ENCODE assay signal across 8 cellular contexts in the genomic region with DNA sequence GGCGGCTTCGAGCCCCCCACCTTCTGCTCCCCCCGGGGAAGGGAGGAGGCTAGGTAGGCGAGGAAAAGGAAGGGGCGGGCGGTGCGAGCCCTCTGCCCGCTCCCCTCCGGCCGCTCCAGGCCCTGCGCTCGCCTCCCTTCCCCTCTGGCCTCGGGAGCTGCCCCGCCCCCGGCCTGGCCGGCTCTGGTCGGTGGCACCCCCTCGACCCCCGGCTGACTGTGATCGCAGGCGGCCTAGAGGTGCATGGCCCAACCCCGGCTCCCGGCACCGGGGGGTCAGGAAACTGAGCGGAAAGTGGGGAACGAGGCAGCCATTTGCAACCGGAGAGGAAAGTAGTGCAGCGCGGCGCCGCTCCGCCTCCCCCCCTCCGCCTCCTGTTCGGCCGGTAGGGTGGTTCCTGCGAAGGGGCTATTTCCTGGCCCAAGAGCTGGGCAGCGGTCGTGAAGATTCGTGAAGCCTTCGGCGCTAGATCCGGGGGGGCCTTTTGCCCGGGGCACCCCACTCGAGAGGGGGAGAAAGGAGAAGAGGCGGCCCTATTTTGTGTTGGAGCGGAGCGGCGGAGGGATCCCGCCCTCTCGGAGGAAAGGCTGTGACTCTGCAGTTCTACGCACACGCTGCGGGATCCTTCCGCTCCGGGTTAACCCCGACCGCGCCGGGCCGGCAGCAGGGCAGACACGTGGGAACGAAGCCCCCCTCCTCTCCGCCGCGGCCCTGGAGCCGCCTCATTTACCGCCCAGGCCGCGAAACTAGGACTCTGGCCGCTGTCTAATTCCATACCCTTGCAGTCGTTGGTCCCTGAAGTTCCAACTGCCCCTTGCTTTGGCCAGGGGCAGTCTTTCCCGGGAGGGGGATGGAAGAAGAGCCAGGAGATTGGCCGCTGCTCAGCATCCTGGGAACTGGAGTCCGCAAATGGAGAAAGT. TPM values are rescaled to one million over a fixed set of nuclear protein-coding genes. Genes with fewer than 3 reads are reported as not detected.
A peak's percentile ranks its signal among the peaks of the same experiment; 100 is the strongest.
DNase-seq lines count a peak whose midpoint lies in the region; ATAC-seq and TF ChIP-seq lines count a peak whose summit lies in the region.

A gene with protein sequence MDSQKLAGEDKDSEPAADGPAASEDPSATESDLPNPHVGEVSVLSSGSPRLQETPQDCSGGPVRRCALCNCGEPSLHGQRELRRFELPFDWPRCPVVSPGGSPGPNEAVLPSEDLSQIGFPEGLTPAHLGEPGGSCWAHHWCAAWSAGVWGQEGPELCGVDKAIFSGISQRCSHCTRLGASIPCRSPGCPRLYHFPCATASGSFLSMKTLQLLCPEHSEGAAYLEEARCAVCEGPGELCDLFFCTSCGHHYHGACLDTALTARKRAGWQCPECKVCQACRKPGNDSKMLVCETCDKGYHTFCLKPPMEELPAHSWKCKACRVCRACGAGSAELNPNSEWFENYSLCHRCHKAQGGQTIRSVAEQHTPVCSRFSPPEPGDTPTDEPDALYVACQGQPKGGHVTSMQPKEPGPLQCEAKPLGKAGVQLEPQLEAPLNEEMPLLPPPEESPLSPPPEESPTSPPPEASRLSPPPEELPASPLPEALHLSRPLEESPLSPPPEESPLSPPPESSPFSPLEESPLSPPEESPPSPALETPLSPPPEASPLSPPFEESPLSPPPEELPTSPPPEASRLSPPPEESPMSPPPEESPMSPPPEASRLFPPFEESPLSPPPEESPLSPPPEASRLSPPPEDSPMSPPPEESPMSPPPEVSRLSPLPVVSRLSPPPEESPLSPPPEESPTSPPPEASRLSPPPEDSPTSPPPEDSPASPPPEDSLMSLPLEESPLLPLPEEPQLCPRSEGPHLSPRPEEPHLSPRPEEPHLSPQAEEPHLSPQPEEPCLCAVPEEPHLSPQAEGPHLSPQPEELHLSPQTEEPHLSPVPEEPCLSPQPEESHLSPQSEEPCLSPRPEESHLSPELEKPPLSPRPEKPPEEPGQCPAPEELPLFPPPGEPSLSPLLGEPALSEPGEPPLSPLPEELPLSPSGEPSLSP (N-terminal part only) (minus strand): TSS at position 558 of the 920 bp plus-strand sequence. CDS start 5,470 bp downstream, outside the sequence.

- no peaks in the 10 kb centered on the region for H3K9me3 Mint-ChIP-seq in T-helper 2 cell treated with Interferon-gamma antibody and Interleukin-4, amounts not matched to agents 5 μg/mL and 100 μg/mL, for 36 hours

- no peaks in the 10 kb centered on the region for H3K36me3 ChIP-seq in ascending aorta
- no peaks in the 10 kb centered on the region for H3K36me3 ChIP-seq in rectal smooth muscle tissue (ENCODE audit: control insufficient read depth, insufficient read depth, low read length)
- H3K36me3 ChIP-seq in vagina: no peaks in the 10 kb centered on the region

- H3K4me1 ChIP-seq in ascending aorta (peaks cover 8 to 25% of the 10 kb centered on the region in 2 donors), rectal smooth muscle tissue (ENCODE audit: control insufficient read depth, insufficient read depth, low read length) (peaks cover 32% of the 10 kb centered on the region), vagina (peaks cover 48% of the 10 kb centered on the region)

- intact Hi-C loops in ascending aorta (cut with DNase I) (loop anchor here (1.0 to 10.0 kb wide), 2 partner anchors 10 to 284 kb away; a partner anchor contains a TSS), vagina (cut with DNase I) (loop anchor here (10.0 kb wide), 1 partner anchor 64 kb away; no protein-coding TSS in a partner anchor)

- no peak for TF ChIP-seq POLR2A in vagina (IDR thresholded peaks at IDR 0.05)

- DNase-seq in GM04503 (ENCODE audit: low read depth): peak; percentile 75
- DNase-seq in NCI-H187 treated with DMSO at 0.1 percent for 48 hours (lab: John Stamatoyannopoulos, UW): peak; percentile 58
- DNase-seq in T-helper 2 cell treated with Interferon-gamma antibody and Interleukin-4, amounts not matched to agents 5 μg/mL and 100 μg/mL, for 36 hours (ENCODE audit: low spot score): peak; percentile 88
- DNase-seq in ascending aorta (ENCODE audit: low spot score in 2 of 2): peak; percentile 30 to 94
- DNase-seq in hepatic stellate cell (ENCODE audit: low spot score): peak; percentile 98
- DNase-seq in vagina (ENCODE audit: extremely low spot score in 2 of 2): no peak

- ATAC-seq in HG02763 (IDR thresholded peaks at IDR 0.05; ENCODE audit: unreplicated experiment): peak; percentile 49

- peak within 1 kb of the TSS; percentile 82 for H3K9ac ChIP-seq in rectal smooth muscle tissue (ENCODE audit: low read length)

- H3K27ac Mint-ChIP-seq in T-helper 2 cell treated with Interferon-gamma antibody and Interleukin-4, amounts not matched to agents 5 μg/mL and 100 μg/mL, for 36 hours: peak within 1 kb of the TSS; percentile 92

- peaks cover 42% of the 10 kb centered on the region for H3K4me1 Mint-ChIP-seq in T-helper 2 cell treated with Interferon-gamma antibody and Interleukin-4, amounts not matched to agents 5 μg/mL and 100 μg/mL, for 36 hours (ENCODE audit: low read depth)

- peaks cover 9% of the 10 kb centered on the region for H3K36me3 Mint-ChIP-seq in T-helper 2 cell treated with Interferon-gamma antibody and Interleukin-4, amounts not matched to agents 5 μg/mL and 100 μg/mL, for 36 hours (ENCODE audit: low read depth)

- peak; percentile 25 to 83 (median 25) for TF ChIP-seq CTCF in ascending aorta (IDR thresholded peaks at IDR 0.05)
- TF ChIP-seq CTCF in vagina (IDR thresholded peaks at IDR 0.05): peak in 2 of 3 experiments; percentile 21 to 54

- H3K4me3 ChIP-seq in ascending aorta (peak within 1 kb of the TSS; percentile 96 to 97), rectal smooth muscle tissue (ENCODE audit: low read length) (peak within 1 kb of the TSS; percentile 96), vagina (peak within 1 kb of the TSS; percentile 96 to 98)

- H3K27ac ChIP-seq in ascending aorta: peak within 1 kb of the TSS; percentile 94 to 98
- H3K27ac ChIP-seq in rectal smooth muscle tissue (ENCODE audit: low read depth, low read length): peak within 1 kb of the TSS; percentile 98
- H3K27ac ChIP-seq in vagina: peak within 1 kb of the TSS; percentile 96

- no peaks in the 10 kb centered on the region for H3K27me3 Mint-ChIP-seq in T-helper 2 cell treated with Interferon-gamma antibody and Interleukin-4, amounts not matched to agents 5 μg/mL and 100 μg/mL, for 36 hours (ENCODE audit: low read depth)

- H3K4me3 Mint-ChIP-seq in T-helper 2 cell treated with Interferon-gamma antibody and Interleukin-4, amounts not matched to agents 5 μg/mL and 100 μg/mL, for 36 hours: peak within 1 kb of the TSS; percentile 94

- H3K9me3 ChIP-seq in ascending aorta (no peaks in the 10 kb centered on the region), vagina (no peaks in the 10 kb centered on the region)

- no peaks in the 10 kb centered on the region for H3K27me3 ChIP-seq in ascending aorta
- no peaks in the 10 kb centered on the region for H3K27me3 ChIP-seq in rectal smooth muscle tissue (ENCODE audit: control insufficient read depth, insufficient read depth, low read length)
- H3K27me3 ChIP-seq in vagina: no peaks in the 10 kb centered on the region

RNA-seq across cellular contexts. Expression of the gene that starts here (rescaled TPM):
- total RNA-seq in ascending aorta (106 TPM), vagina (38.8 TPM)

Comparison
In these comparisons a context has a peak if more than half of its experiments do, and no peak if none do; other contexts are left out.
1. DNase-seq: peak in GM04503 (single experiment), NCI-H187 treated with DMSO at 0.1 percent for 48 hours (single experiment), T-helper 2 cell treated with Interferon-gamma antibody and Interleukin-4, amounts not matched to agents 5 μg/mL and 100 μg/mL, for 36 hours (single experiment), ascending aorta (2 of 2) and hepatic stellate cell (single experiment); none in vagina (0 of 2).
2. Peak in every context shown above with its lines, with median percentiles within 50 percentile points of each other: H3K27ac ChIP-seq and H3K4me3 ChIP-seq.